10 cellular contexts compared by ENCODE assay signal in genomic region chr18:54254265-54254758, GRCh38. TPM values are rescaled to one million over a fixed set of nuclear protein-coding genes. Genes with fewer than 3 reads are reported as not detected.
DNase-seq lines count a peak whose midpoint lies in the region; ATAC-seq and TF ChIP-seq lines count a peak whose summit lies in the region.
"Had no signal": no experiment of that assay in that cellular context is flagged by ENCODE, and none has a peak within 500 bp of the region (broad histone marks: within the 10 kb centered on the region; RNA-seq: fewer than 3 reads in every experiment).

No MANE protein-coding gene starts in this region.

- TF ChIP-seq EP300 in Ishikawa (IDR thresholded peaks at IDR 0.05; ENCODE audit: borderline replicate concordance), result peak; percentile 19; the same call in 1 of the 2 replicates

- no peaks in the 10 kb centered on the region for H3K9me3 Mint-ChIP-seq in activated CD4-positive, alpha-beta memory T cell treated with anti-CD3 and anti-CD28 coated beads for 36 hours

- H4K91ac ChIP-seq in mesenchymal stem cell (ENCODE audit: low read length), result no peak overlapping the region

- H2BK12ac ChIP-seq in mesenchymal stem cell (ENCODE audit: low read length in 2 of 2), result no peak overlapping the region

- no peak overlapping the region for H2BK120ac ChIP-seq in mesenchymal stem cell (ENCODE audit: low read depth, low read length)

- ATAC-seq in HG02870 (IDR thresholded peaks at IDR 0.05; ENCODE audit: unreplicated experiment) (no peak), HG03378 (IDR thresholded peaks at IDR 0.05; ENCODE audit: unreplicated experiment) (no peak)

- no peak overlapping the region for H3K18ac ChIP-seq in mesenchymal stem cell (ENCODE audit: low read depth in 1 of 2, low read length in 2 of 2)

- H2BK15ac ChIP-seq in mesenchymal stem cell (ENCODE audit: low read depth, poor library complexity, severe bottlenecking), result no peak overlapping the region

- POLR2A ChIA-PET in activated CD4-positive, alpha-beta memory T cell treated with anti-CD3 and anti-CD28 coated beads for 36 hours (lab: Charles Lee), result no interaction called here

- no peak overlapping the region for H3K27ac ChIP-seq in ACC112 (ENCODE audit: low read depth, low read length)
- H3K27ac ChIP-seq in mesenchymal stem cell (ENCODE audit: low read length, poor library complexity, severe bottlenecking), result peak overlapping the region; percentile 38

- H3K27me3 ChIP-seq in ACC112 (ENCODE audit: insufficient read depth, low read length), result no peaks in the 10 kb centered on the region
- no peaks in the 10 kb centered on the region for H3K27me3 ChIP-seq in mesenchymal stem cell (ENCODE audit: control insufficient read depth in 1 of 2, insufficient read depth in 1 of 2, low read length in 2 of 2)

- no peaks in the 10 kb centered on the region for H3K79me2 ChIP-seq in ACC112 (ENCODE audit: control insufficient read depth, insufficient read depth, low read length, unreplicated experiment)

- no peaks in the 10 kb centered on the region for H3K9me3 ChIP-seq in mesenchymal stem cell (ENCODE audit: control insufficient read depth, low read length)

- H3K9ac ChIP-seq in mesenchymal stem cell (ENCODE audit: low read length), result peak overlapping the region; percentile 31

- DNase-seq in cardiac fibroblast (ENCODE audit: low read depth in 2 of 2) (peak; percentile 56 to 65), mesenchymal stem cell (peak; percentile 26), AML-193 (lab: John Stamatoyannopoulos, UW) (no peak)
- DNase-seq in activated CD4-positive, alpha-beta memory T cell treated with anti-CD3 and anti-CD28 coated beads for 36 hours, result no peak
- DNase-seq: H7, SHP77 had no signal

- no peak for TF ChIP-seq RAD21 in Ishikawa (IDR thresholded peaks at IDR 0.05; ENCODE audit: low read depth)

- H3K36me3 Mint-ChIP-seq in activated CD4-positive, alpha-beta memory T cell treated with anti-CD3 and anti-CD28 coated beads for 36 hours, result no peaks in the 10 kb centered on the region

- H3K27me3 Mint-ChIP-seq in activated CD4-positive, alpha-beta memory T cell treated with anti-CD3 and anti-CD28 coated beads for 36 hours, result peaks cover 2% of the 10 kb centered on the region

- H3K4ac ChIP-seq in mesenchymal stem cell (ENCODE audit: low read depth in 1 of 2, low read length in 2 of 2), result no peak overlapping the region

- no peak overlapping the region for H3K14ac ChIP-seq in mesenchymal stem cell (ENCODE audit: low read length in 2 of 2)

- H3K4me3 ChIP-seq in ACC112 (ENCODE audit: low read depth, low read length) (no peak overlapping the region), cardiac fibroblast (replicated peaks in 1 of 2; ENCODE audit: low read depth in 2 of 2, low read length in 2 of 2) (peak overlapping the region in 1 of 2 donors; percentile 8), mesenchymal stem cell (ENCODE audit: insufficient read depth in 1 of 2, low read depth in 1 of 2, low read length in 2 of 2) (peak overlapping the region in 1 of 2 experiments; percentile 40)

- no peak overlapping the region for H2BK5ac ChIP-seq in mesenchymal stem cell (ENCODE audit: low read depth, low read length, poor library complexity, severe bottlenecking)

- no peaks in the 10 kb centered on the region for H3K79me1 ChIP-seq in mesenchymal stem cell (replicated peaks; ENCODE audit: low read length, poor library complexity, severe bottlenecking)

- no peak overlapping the region for H4K8ac ChIP-seq in mesenchymal stem cell (ENCODE audit: low read length)

- TF ChIP-seq CTCF in cardiac fibroblast (IDR thresholded peaks at IDR 0.05; ENCODE audit: low read depth, low read length), result no peak

- H3K4me1 ChIP-seq in ACC112 (ENCODE audit: control insufficient read depth, insufficient read depth, low read length, unreplicated experiment), result peaks cover 22% of the 10 kb centered on the region
- peaks cover 2% of the 10 kb centered on the region for H3K4me1 ChIP-seq in mesenchymal stem cell (ENCODE audit: control insufficient read depth, insufficient read depth, low read depth, low read length)

- H3K4me3 Mint-ChIP-seq in activated CD4-positive, alpha-beta memory T cell treated with anti-CD3 and anti-CD28 coated beads for 36 hours, result no peak overlapping the region

- H3K36me3 ChIP-seq in ACC112 (ENCODE audit: insufficient read depth, low read length) (no peaks in the 10 kb centered on the region), mesenchymal stem cell (ENCODE audit: control insufficient read depth in 1 of 2, insufficient read depth in 2 of 2, low read depth in 1 of 2, low read length in 2 of 2) (no peaks in the 10 kb centered on the region)

- CTCF ChIA-PET in activated CD4-positive, alpha-beta memory T cell treated with anti-CD3 and anti-CD28 coated beads for 36 hours (lab: Charles Lee), result interaction anchor here (1.1 kb wide), 1 partner anchor 31 kb away, joined by 3 read pairs; no protein-coding TSS in a partner anchor

- H3K23ac ChIP-seq in mesenchymal stem cell (ENCODE audit: low read length in 2 of 2), result no peak overlapping the region

- H3K4me2 ChIP-seq in mesenchymal stem cell (ENCODE audit: low read length, poor library complexity, severe bottlenecking), result peak overlapping the region; percentile 39

- H3K4me1 Mint-ChIP-seq in activated CD4-positive, alpha-beta memory T cell treated with anti-CD3 and anti-CD28 coated beads for 36 hours (ENCODE audit: low read depth), result peaks cover 15% of the 10 kb centered on the region

- peak overlapping the region; percentile 41 for H2AFZ ChIP-seq in ACC112 (ENCODE audit: low read length, unreplicated experiment)
- no peak overlapping the region for H2AFZ ChIP-seq in mesenchymal stem cell (ENCODE audit: low read depth, low read length)

- intact Hi-C loops in activated CD4-positive, alpha-beta memory T cell treated with anti-CD3 and anti-CD28 coated beads for 36 hours (cut with micrococcal nuclease), result no loop called here

- H3K27ac Mint-ChIP-seq in activated CD4-positive, alpha-beta memory T cell treated with anti-CD3 and anti-CD28 coated beads for 36 hours, result no peak overlapping the region

- no peak overlapping the region for H2AK5ac ChIP-seq in mesenchymal stem cell (ENCODE audit: low read length, severe bottlenecking)

- WGBS in mesenchymal stem cell, result 54% methylated on average over 10 of the region's 10 CpGs

TF ChIP-seq in Ishikawa, 13 proteins besides CTCF, POLR2A, EP300 and RAD21:
- TF ChIP-seq TAF1 (IDR thresholded peaks at IDR 0.05; ENCODE audit: low read depth), result no peak
- TF ChIP-seq TEAD4 (IDR thresholded peaks at IDR 0.05), result no peak
- no peak for TF ChIP-seq TCF12 (IDR thresholded peaks at IDR 0.05; ENCODE audit: low read depth)
- TF ChIP-seq NFIC (IDR thresholded peaks at IDR 0.05), result 0 out of 2 replicates have a peak, but pooled peaks have one; percentile 23
- no peak for TF ChIP-seq FOXM1 (IDR thresholded peaks at IDR 0.05; ENCODE audit: borderline replicate concordance, low read depth)
- no peak for TF ChIP-seq REST (IDR thresholded peaks at IDR 0.05; ENCODE audit: low read depth)
- TF ChIP-seq MAX (IDR thresholded peaks at IDR 0.05), result peak; percentile 46; the same call in 1 of the 2 replicates
- TF ChIP-seq CEBPB (IDR thresholded peaks at IDR 0.05), result no peak
TF ChIP-seq in Ishikawa: peak in this region for 2.

RNA-seq across cellular contexts. Expression of gene POLI, which starts 15.0 kb away (rescaled TPM):
- polyA plus RNA-seq in mesenchymal stem cell (2013, experiment 1 of 2), result 14.3 TPM
- polyA plus RNA-seq in mesenchymal stem cell (2013, experiment 2 of 2), result 13.8 TPM
- total RNA-seq in activated CD4-positive, alpha-beta memory T cell treated with anti-CD3 and anti-CD28 coated beads for 36 hours, result 10 to 100 TPM; 14.2 to 17.0 TPM

RNA-seq across cellular contexts. Expression of gene MBD2, which starts 29.8 kb away (rescaled TPM):
- 25.6 TPM for polyA plus RNA-seq in mesenchymal stem cell (2013, experiment 1 of 2)
- polyA plus RNA-seq in mesenchymal stem cell (2013, experiment 2 of 2), result 26.0 TPM
- 100 to 1,000 TPM; 131 to 140 TPM for total RNA-seq in activated CD4-positive, alpha-beta memory T cell treated with anti-CD3 and anti-CD28 coated beads for 36 hours

Comparison
In these comparisons a context has a peak if more than half of its experiments do, and no peak if none do; other contexts are left out.
1. DNase-seq: peak in cardiac fibroblast (2 of 2) and mesenchymal stem cell (single experiment); none in AML-193 (0 of 2) and activated CD4-positive, alpha-beta memory T cell treated with anti-CD3 and anti-CD28 coated beads for 36 hours (single experiment).